In the genomic region with DNA sequence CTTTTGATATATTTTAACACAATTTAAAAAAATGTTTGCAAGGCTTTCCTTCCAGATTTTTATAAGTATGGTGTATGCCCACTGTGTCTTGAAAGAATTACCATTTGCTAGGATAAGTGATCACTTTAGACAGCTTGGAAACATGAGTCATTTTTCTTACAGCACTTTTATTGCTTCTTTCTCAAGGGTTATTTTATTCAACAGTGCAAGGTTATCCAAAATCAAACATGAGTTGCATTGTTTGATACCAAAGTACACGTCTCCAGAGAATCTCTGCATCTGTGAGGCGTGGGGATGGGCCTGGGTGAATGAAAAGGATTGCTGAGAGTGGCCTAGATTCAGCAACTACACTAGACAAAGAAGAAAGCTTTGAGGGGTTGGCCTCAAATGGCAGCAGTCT, we compare ENCODE assay signal across 21 cellular contexts.
A peak's percentile ranks its signal among the peaks of the same experiment; 100 is the strongest.
DNase-seq lines count a peak whose midpoint lies in the region; ATAC-seq and TF ChIP-seq lines count a peak whose summit lies in the region.
"Had no signal": no experiment of that assay in that cellular context is flagged by ENCODE, and none has a peak within 500 bp of the region (broad histone marks: within the 10 kb centered on the region; RNA-seq: fewer than 3 reads in every experiment).

No MANE protein-coding gene starts in this region.

- H3K4me2 ChIP-seq in hepatocyte (peak overlapping the region; percentile 61), smooth muscle cell (peak overlapping the region; percentile 29)

- DNase-seq in GM04504 (ENCODE audit: low read depth) (peak; percentile 72), hepatocyte (ENCODE audit: low spot score) (peak; percentile 36), smooth muscle cell (lab: John Stamatoyannopoulos, UW; ENCODE audit: unreplicated experiment) (no peak), suprapubic skin (ENCODE audit: low spot score in 2 of 2) (no peak), GM13976 (ENCODE audit: low spot score) (no peak)
- DNase-seq: activated CD4-positive, alpha-beta T cell treated with anti-CD3 and anti-CD28 coated beads, Interleukin-2, amount 50 U/mL, for 48 hours; activated T-cell treated with anti-CD3 and anti-CD28 coated beads for 4 hours; amygdala; COR-L47; DND-41; dorsolateral prefrontal cortex; naive thymus-derived CD8-positive, alpha-beta T cell; NCI-H146; NCI-H774; OCI-M1; SIG-M5; stimulated activated naive CD4-positive, alpha-beta T cell treated with Interleukin-2 at 50 U/mL for 16 hours; tibial artery had no signal

- no peak overlapping the region for H3K9ac ChIP-seq in smooth muscle cell (ENCODE audit: low read depth)

- H3K4me1 ChIP-seq in hepatocyte (ENCODE audit: insufficient read depth) (peaks cover 31% of the 10 kb centered on the region), smooth muscle cell (ENCODE audit: low read depth) (no peaks in the 10 kb centered on the region), suprapubic skin (no peaks in the 10 kb centered on the region)

- H3K36me3 ChIP-seq in hepatocyte (replicated peaks; ENCODE audit: insufficient read depth, low read depth) (no peaks in the 10 kb centered on the region), smooth muscle cell (ENCODE audit: low read depth) (no peaks in the 10 kb centered on the region), suprapubic skin (no peaks in the 10 kb centered on the region)
- H3K36me3 ChIP-seq: tibial artery had no signal

- H3K27ac ChIP-seq in hepatocyte (peak overlapping the region; percentile 74), smooth muscle cell (ENCODE audit: low read depth) (peak overlapping the region; percentile 40), suprapubic skin (no peak overlapping the region)
- H3K27ac ChIP-seq: cardiac muscle cell, tibial artery had no signal

- H3K9me2 ChIP-seq in hepatocyte (replicated peaks; ENCODE audit: insufficient read depth) = no peaks in the 10 kb centered on the region

- 57% methylated on average over 2 of the region's 2 CpGs for WGBS in hepatocyte (ENCODE audit: low lambda C conversion rate, missing lambda C conversion rate)
- 63% methylated on average over 2 of the region's 2 CpGs for WGBS in smooth muscle cell (ENCODE audit: low lambda C conversion rate)
- WGBS in suprapubic skin = 52% methylated on average over 2 of the region's 2 CpGs

- in situ Hi-C loops in GM13976 (cut with MboI; ENCODE audit: low sequenced_read_pairs, unreplicated experiment) = no loop called here

- no peak overlapping the region for H3K4me3 ChIP-seq in hepatocyte
- H3K4me3 ChIP-seq in smooth muscle cell = no peak overlapping the region
- no peak overlapping the region for H3K4me3 ChIP-seq in suprapubic skin
- H3K4me3 ChIP-seq: cardiac muscle cell, dorsolateral prefrontal cortex, tibial artery had no signal

- TF ChIP-seq CTCF in hepatocyte (IDR thresholded peaks at IDR 0.05; ENCODE audit: poor library complexity) (no peak), smooth muscle cell (IDR thresholded peaks at IDR 0.05; ENCODE audit: borderline replicate concordance, insufficient read depth, poor library complexity, severe bottlenecking) (no peak), suprapubic skin (IDR thresholded peaks at IDR 0.05) (no peak), GM13976 (IDR thresholded peaks at IDR 0.05; ENCODE audit: borderline replicate concordance, control extremely low read depth, extremely low read depth, insufficient read depth, missing control alignments) (no peak)

- H2AFZ ChIP-seq in hepatocyte (no peak overlapping the region), smooth muscle cell (ENCODE audit: low read depth) (no peak overlapping the region)

- H3K9me3 ChIP-seq in hepatocyte (ENCODE audit: low read depth) (no peaks in the 10 kb centered on the region), smooth muscle cell (replicated peaks; ENCODE audit: low read depth) (no peaks in the 10 kb centered on the region), suprapubic skin (no peaks in the 10 kb centered on the region)
- H3K9me3 ChIP-seq: tibial artery had no signal

- peaks cover 12% of the 10 kb centered on the region for H3F3A ChIP-seq in smooth muscle cell (ENCODE audit: low read depth)

- no peak for TF ChIP-seq EP300 in suprapubic skin (IDR thresholded peaks at IDR 0.05)

- H3K27me3 ChIP-seq in hepatocyte (no peaks in the 10 kb centered on the region), smooth muscle cell (ENCODE audit: low read depth) (no peaks in the 10 kb centered on the region), suprapubic skin (no peaks in the 10 kb centered on the region)
- H3K27me3 ChIP-seq: cardiac muscle cell, dorsolateral prefrontal cortex, tibial artery had no signal

- H4K20me1 ChIP-seq in hepatocyte (ENCODE audit: insufficient read depth, poor library complexity, severe bottlenecking) = no peaks in the 10 kb centered on the region
- no peaks in the 10 kb centered on the region for H4K20me1 ChIP-seq in smooth muscle cell (ENCODE audit: low read depth)

- H3K79me2 ChIP-seq in hepatocyte = no peaks in the 10 kb centered on the region
- H3K79me2 ChIP-seq in smooth muscle cell (ENCODE audit: low read depth) = no peaks in the 10 kb centered on the region

- ATAC-seq in SK-N-SH treated with all-trans-retinoic acid at 6 μM for 48 hours (peak; percentile 87), HG03378 (IDR thresholded peaks at IDR 0.05; ENCODE audit: unreplicated experiment) (no peak)
- ATAC-seq: naive thymus-derived CD8-positive, alpha-beta T cell had no signal

- no peak for TF ChIP-seq POLR2A in suprapubic skin (IDR thresholded peaks at IDR 0.05)

TF ChIP-seq in SK-N-SH treated with all-trans-retinoic acid at 6 μM for 48 hours, 23 proteins besides CTCF, POLR2A, EP300 and RAD21 (continues in another document):
- TF ChIP-seq, protein P1, sequence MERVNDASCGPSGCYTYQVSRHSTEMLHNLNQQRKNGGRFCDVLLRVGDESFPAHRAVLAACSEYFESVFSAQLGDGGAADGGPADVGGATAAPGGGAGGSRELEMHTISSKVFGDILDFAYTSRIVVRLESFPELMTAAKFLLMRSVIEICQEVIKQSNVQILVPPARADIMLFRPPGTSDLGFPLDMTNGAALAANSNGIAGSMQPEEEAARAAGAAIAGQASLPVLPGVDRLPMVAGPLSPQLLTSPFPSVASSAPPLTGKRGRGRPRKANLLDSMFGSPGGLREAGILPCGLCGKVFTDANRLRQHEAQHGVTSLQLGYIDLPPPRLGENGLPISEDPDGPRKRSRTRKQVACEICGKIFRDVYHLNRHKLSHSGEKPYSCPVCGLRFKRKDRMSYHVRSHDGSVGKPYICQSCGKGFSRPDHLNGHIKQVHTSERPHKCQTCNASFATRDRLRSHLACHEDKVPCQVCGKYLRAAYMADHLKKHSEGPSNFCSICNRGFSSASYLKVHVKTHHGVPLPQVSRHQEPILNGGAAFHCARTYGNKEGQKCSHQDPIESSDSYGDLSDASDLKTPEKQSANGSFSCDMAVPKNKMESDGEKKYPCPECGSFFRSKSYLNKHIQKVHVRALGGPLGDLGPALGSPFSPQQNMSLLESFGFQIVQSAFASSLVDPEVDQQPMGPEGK (CRISPR knock-in tag; IDR thresholded peaks at IDR 0.05; ENCODE audit: borderline replicate concordance) = no peak
- no peak for TF ChIP-seq OSR1 (CRISPR knock-in tag; IDR thresholded peaks at IDR 0.05)
- TF ChIP-seq ZC3H10 (CRISPR knock-in tag; IDR thresholded peaks at IDR 0.05) = no peak
- TF ChIP-seq GLIS3 (CRISPR knock-in tag; IDR thresholded peaks at IDR 0.05) = no peak
- no peak for TF ChIP-seq ZNF70 (CRISPR knock-in tag; IDR thresholded peaks at IDR 0.05)
- TF ChIP-seq BACH2 (CRISPR knock-in tag; IDR thresholded peaks at IDR 0.05; ENCODE audit: borderline replicate concordance) = no peak
- TF ChIP-seq ZFP30 (CRISPR knock-in tag; IDR thresholded peaks at IDR 0.05) = no peak
- TF ChIP-seq ZNF565 (CRISPR knock-in tag; conservative IDR thresholded peaks at IDR 0.05; ENCODE audit: low read depth) = no peak
- TF ChIP-seq TOX (CRISPR knock-in tag; IDR thresholded peaks at IDR 0.05; ENCODE audit: borderline replicate concordance) = no peak
- TF ChIP-seq, protein P2, sequence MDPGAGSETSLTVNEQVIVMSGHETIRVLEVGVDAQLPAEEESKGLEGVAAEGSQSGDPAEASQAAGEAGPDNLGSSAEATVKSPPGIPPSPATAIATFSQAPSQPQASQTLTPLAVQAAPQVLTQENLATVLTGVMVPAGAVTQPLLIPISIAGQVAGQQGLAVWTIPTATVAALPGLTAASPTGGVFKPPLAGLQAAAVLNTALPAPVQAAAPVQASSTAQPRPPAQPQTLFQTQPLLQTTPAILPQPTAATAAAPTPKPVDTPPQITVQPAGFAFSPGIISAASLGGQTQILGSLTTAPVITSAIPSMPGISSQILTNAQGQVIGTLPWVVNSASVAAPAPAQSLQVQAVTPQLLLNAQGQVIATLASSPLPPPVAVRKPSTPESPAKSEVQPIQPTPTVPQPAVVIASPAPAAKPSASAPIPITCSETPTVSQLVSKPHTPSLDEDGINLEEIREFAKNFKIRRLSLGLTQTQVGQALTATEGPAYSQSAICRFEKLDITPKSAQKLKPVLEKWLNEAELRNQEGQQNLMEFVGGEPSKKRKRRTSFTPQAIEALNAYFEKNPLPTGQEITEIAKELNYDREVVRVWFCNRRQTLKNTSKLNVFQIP (CRISPR knock-in tag; IDR thresholded peaks at IDR 0.05; ENCODE audit: borderline replicate concordance, low read depth) = no peak
- no peak for TF ChIP-seq PPARA (CRISPR knock-in tag; IDR thresholded peaks at IDR 0.05; ENCODE audit: borderline replicate concordance)
- TF ChIP-seq, protein P3, sequence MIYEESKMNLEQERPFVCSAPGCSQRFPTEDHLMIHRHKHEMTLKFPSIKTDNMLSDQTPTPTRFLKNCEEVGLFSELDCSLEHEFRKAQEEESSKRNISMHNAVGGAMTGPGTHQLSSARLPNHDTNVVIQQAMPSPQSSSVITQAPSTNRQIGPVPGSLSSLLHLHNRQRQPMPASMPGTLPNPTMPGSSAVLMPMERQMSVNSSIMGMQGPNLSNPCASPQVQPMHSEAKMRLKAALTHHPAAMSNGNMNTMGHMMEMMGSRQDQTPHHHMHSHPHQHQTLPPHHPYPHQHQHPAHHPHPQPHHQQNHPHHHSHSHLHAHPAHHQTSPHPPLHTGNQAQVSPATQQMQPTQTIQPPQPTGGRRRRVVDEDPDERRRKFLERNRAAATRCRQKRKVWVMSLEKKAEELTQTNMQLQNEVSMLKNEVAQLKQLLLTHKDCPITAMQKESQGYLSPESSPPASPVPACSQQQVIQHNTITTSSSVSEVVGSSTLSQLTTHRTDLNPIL (CRISPR knock-in tag; IDR thresholded peaks at IDR 0.05; ENCODE audit: low read depth) = no peak
- no peak for TF ChIP-seq CSDC2 (CRISPR knock-in tag; IDR thresholded peaks at IDR 0.05)
- no peak for TF ChIP-seq ZNF8 (CRISPR knock-in tag; IDR thresholded peaks at IDR 0.05)

Comparison
In these comparisons a context has a peak if more than half of its experiments do, and no peak if none do; other contexts are left out.
1. DNase-seq: peak in GM04504 (single experiment) and hepatocyte (single experiment); none in smooth muscle cell (single experiment), suprapubic skin (0 of 2) and GM13976 (single experiment).